Comparison of ENCODE assay signal across 1 cellular context in the genomic region with DNA sequence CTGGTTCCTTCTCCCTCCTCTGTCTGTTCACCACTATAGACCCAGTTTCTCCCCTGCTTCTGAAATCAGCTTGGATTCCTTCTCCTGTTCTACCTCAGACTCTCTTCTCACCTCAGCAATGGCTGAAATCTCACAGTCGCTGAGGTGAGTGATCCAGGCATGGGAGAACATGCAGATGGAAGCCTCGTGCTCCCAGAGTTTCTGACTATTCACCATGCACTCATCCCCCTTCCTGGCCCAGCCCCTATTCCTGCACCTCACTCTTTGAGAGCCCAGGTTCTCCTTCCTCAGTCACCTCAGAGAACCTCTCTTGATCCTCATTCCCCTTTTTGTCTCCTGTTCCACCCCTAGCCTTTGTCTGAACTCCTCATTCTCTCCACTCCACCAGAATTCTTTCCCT.
TF ChIP-seq lines count a peak whose summit lies in the region.

No MANE protein-coding gene starts in this region.

TF ChIP-seq in IMR-90, 13 proteins besides CTCF, POLR2A, EP300 and RAD21:
- TF ChIP-seq CHD1 (IDR thresholded peaks at IDR 0.05; ENCODE audit: low read depth, low read length): no peak
- TF ChIP-seq RFX5 (IDR thresholded peaks at IDR 0.05; ENCODE audit: low read depth, low read length): no peak
- no peak for TF ChIP-seq CEBPB (IDR thresholded peaks at IDR 0.05; ENCODE audit: low read depth, low read length)
- TF ChIP-seq NFE2L2 (IDR thresholded peaks at IDR 0.05; ENCODE audit: low read depth, low read length): no peak
- no peak for TF ChIP-seq FOS (IDR thresholded peaks at IDR 0.05; ENCODE audit: low read depth, low read length)
- TF ChIP-seq MAFK (IDR thresholded peaks at IDR 0.05; ENCODE audit: low read depth, low read length): no peak
TF ChIP-seq in IMR-90: peak in this region for 0.
